In the genomic region with DNA sequence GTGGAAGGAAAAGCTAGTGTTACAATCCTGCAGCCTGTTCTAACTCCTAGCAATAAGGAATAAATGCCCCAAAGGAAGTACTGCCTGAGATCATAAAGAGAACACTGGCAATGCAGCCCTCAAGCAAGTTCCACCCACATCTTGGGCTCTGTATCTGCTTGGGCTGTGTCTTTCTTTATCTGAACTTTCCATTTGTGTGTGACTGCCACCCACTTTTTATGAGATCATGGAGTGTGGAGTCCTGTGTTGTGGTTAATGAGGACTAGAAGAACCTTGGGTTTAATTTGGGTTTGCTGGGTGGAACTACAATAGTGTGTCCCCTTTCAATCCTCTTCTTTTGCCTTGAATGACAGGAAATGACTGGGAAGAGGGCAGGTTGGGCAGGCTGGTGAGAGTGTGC, we compare ENCODE assay signal across 1 cellular context.
TF ChIP-seq lines count a peak whose summit lies in the region.

No MANE protein-coding gene starts in this region.

TF ChIP-seq in IMR-90, 13 proteins besides CTCF, POLR2A, EP300 and RAD21:
- TF ChIP-seq MAZ (IDR thresholded peaks at IDR 0.05; ENCODE audit: borderline replicate concordance, low read depth, low read length): no peak
- TF ChIP-seq, protein P1, sequence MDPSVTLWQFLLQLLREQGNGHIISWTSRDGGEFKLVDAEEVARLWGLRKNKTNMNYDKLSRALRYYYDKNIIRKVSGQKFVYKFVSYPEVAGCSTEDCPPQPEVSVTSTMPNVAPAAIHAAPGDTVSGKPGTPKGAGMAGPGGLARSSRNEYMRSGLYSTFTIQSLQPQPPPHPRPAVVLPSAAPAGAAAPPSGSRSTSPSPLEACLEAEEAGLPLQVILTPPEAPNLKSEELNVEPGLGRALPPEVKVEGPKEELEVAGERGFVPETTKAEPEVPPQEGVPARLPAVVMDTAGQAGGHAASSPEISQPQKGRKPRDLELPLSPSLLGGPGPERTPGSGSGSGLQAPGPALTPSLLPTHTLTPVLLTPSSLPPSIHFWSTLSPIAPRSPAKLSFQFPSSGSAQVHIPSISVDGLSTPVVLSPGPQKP (IDR thresholded peaks at IDR 0.05; ENCODE audit: borderline replicate concordance, low read depth, low read length): no peak
- TF ChIP-seq, protein P2, sequence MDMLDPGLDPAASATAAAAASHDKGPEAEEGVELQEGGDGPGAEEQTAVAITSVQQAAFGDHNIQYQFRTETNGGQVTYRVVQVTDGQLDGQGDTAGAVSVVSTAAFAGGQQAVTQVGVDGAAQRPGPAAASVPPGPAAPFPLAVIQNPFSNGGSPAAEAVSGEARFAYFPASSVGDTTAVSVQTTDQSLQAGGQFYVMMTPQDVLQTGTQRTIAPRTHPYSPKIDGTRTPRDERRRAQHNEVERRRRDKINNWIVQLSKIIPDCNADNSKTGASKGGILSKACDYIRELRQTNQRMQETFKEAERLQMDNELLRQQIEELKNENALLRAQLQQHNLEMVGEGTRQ (IDR thresholded peaks at IDR 0.05; ENCODE audit: low read depth, low read length): no peak
- no peak for TF ChIP-seq CEBPB (IDR thresholded peaks at IDR 0.05; ENCODE audit: low read depth, low read length)
- no peak for TF ChIP-seq BHLHE40 (IDR thresholded peaks at IDR 0.05; ENCODE audit: low read depth, low read length)
- TF ChIP-seq MAFK (IDR thresholded peaks at IDR 0.05; ENCODE audit: low read depth, low read length): no peak
- no peak for TF ChIP-seq RFX5 (IDR thresholded peaks at IDR 0.05; ENCODE audit: low read depth, low read length)
- TF ChIP-seq SMC3 (IDR thresholded peaks at IDR 0.05; ENCODE audit: low read depth, low read length): no peak
- no peak for TF ChIP-seq RCOR1 (IDR thresholded peaks at IDR 0.05; ENCODE audit: insufficient replicate concordance, low read length)
- TF ChIP-seq FOS (IDR thresholded peaks at IDR 0.05; ENCODE audit: low read depth, low read length): no peak
